ENCODE assay signal across 13 cellular contexts in genomic region chr3:48247401-48247807, GRCh38. TPM values are rescaled to one million over a fixed set of nuclear protein-coding genes. Genes with fewer than 3 reads are reported as not detected.
A peak's percentile ranks its signal among the peaks of the same experiment; 100 is the strongest.
DNase-seq lines count a peak whose midpoint lies in the region; ATAC-seq, FAIRE-seq and TF ChIP-seq lines count a peak whose summit lies in the region.
"Had no signal": no experiment of that assay in that cellular context is flagged by ENCODE, and none has a peak within 500 bp of the region (broad histone marks: within the 10 kb centered on the region; RNA-seq: fewer than 3 reads in every experiment).

No MANE protein-coding gene starts in this region.

- TF ChIP-seq POLR2A in NB4 (IDR thresholded peaks at IDR 0.05; ENCODE audit: extremely low read depth, insufficient read length) (no peak), K562 (conservative IDR thresholded peaks at IDR 0.05) (no peak)

- no TSS peak for BruUV-seq in K562 (replicated peaks; lab: Mats Ljungman, UMichigan)

- peak overlapping the region; percentile 38 to 80; a peak in 3 of 4 replicates for H3K9ac ChIP-seq in K562 (ENCODE audit: insufficient read depth in 1 of 2, low read depth in 2 of 2, low read length in 2 of 2)

- H3K79me2 ChIP-seq in K562 (ENCODE audit: control insufficient read depth, insufficient read depth, low read length) = peaks cover 52% of the 10 kb centered on the region

- in situ Hi-C loops in K562 (cut with MboI) = no loop called here

- peak; percentile 19 for DNase-seq in Daoy (ENCODE audit: low read depth)
- peak; percentile 34 for DNase-seq in NB4 (ENCODE audit: low read depth)
- peak in 2 of 4 experiments; percentile 52 to 57 for DNase-seq in K562 (ENCODE audit: extremely low read depth in 1 of 4, low spot score in 3 of 4)
- DNase-seq in neural crest cell (ENCODE audit: low read depth, low spot score) = no peak
- DNase-seq in 8988T = no peak
- DNase-seq in NCI-H446 (lab: John Stamatoyannopoulos, UW) = no peak
- no peak for DNase-seq in OCI-M2 (lab: John Stamatoyannopoulos, UW; ENCODE audit: unreplicated experiment)
- no peak for DNase-seq in DMS53 (lab: John Stamatoyannopoulos, UW)
- DNase-seq: NCI-H1092 treated with DMSO at 0.1 percent for 48 hours had no signal

- H3K27me3 ChIP-seq in K562 (ENCODE audit: control insufficient read depth in 2 of 2, insufficient read depth in 2 of 2, low read length in 2 of 2) = no peaks in the 10 kb centered on the region
- H3K27me3 ChIP-seq: cardiac muscle cell had no signal

- no peak for TF ChIP-seq RAD21 in K562 (CRISPR knock-in tag; conservative IDR thresholded peaks at IDR 0.05 in 1 of 2, IDR thresholded peaks at IDR 0.05 in 1 of 2)

- peaks cover 15% of the 10 kb centered on the region for H3K4me1 Mint-ChIP-seq in neural crest cell

- H3K36me3 ChIP-seq in K562 (ENCODE audit: control insufficient read depth, insufficient read depth, low read length) = peaks cover 39% of the 10 kb centered on the region

- H3K9me3 ChIP-seq in K562 (replicated peaks; ENCODE audit: control insufficient read depth, insufficient read depth, low read depth, low read length) = no peaks in the 10 kb centered on the region

- peak overlapping the region; percentile 70 for H3K27ac ChIP-seq in K562 (ENCODE audit: extremely low read depth, low read depth, low read length)
- H3K27ac ChIP-seq: cardiac muscle cell had no signal

- peak overlapping the region; percentile 47 for H3K4me3 Mint-ChIP-seq in neural crest cell

- CTCF ChIA-PET in K562 (lab: Yijun Ruan, JAX; ENCODE audit: low intra/inter-chr PET ratio) = no interaction called here

- no peak for TF ChIP-seq EP300 in K562 (IDR thresholded peaks at IDR 0.05; ENCODE audit: low read length)

- no peaks in the 10 kb centered on the region for H3K9me1 ChIP-seq in K562 (ENCODE audit: control insufficient read depth, insufficient read depth, low read length)

- POLR2A ChIA-PET in K562 (lab: Yijun Ruan, JAX) = interaction anchor here (0.7 to 1.1 kb wide), 2 partner anchors 12 to 304 kb away, joined by 4 to 5 read pairs; no protein-coding TSS in a partner anchor

- H3K4me2 ChIP-seq in K562 (ENCODE audit: insufficient read depth, low read length) = peak overlapping the region; percentile 24; the same call in 1 of the 2 replicates

- H3K4me3 ChIP-seq in NB4 (ENCODE audit: low read depth, low read length) (no peak overlapping the region), K562 (no peak overlapping the region)
- H3K4me3 ChIP-seq: cardiac muscle cell had no signal

- no peaks in the 10 kb centered on the region for H3K9me3 Mint-ChIP-seq in neural crest cell

- H4K20me1 ChIP-seq in K562 (replicated peaks; ENCODE audit: control insufficient read depth, insufficient read depth, low read length) = no peaks in the 10 kb centered on the region

- no CpG with 5 or more reads among the region's 1 CpG for WGBS in K562 (ENCODE audit: insufficient coverage, low coverage, missing lambda C conversion rate)

- intact Hi-C loops in K562 (cut with micrococcal nuclease) = no loop called here

- H3K4me1 ChIP-seq in K562 (replicated peaks in 1 of 2; ENCODE audit: control insufficient read depth in 2 of 2, insufficient read depth in 2 of 2, low read length in 2 of 2) = peaks cover 7 to 24% of the 10 kb centered on the region in 2 experiments; a peak in 4 of 5 replicates

- peak overlapping the region; percentile 45 for H3K27ac Mint-ChIP-seq in neural crest cell (ENCODE audit: unreplicated experiment)

- peak overlapping the region; percentile 26; the same call in 1 of the 2 replicates for H2AFZ ChIP-seq in K562 (ENCODE audit: low read depth, low read length)

- peaks cover 3% of the 10 kb centered on the region for H3K36me3 Mint-ChIP-seq in neural crest cell (ENCODE audit: low read depth)

- FAIRE-seq in K562 (lab: Jason Lieb, UNC) = no peak
- FAIRE-seq: islet of Langerhans had no signal

- no peaks in the 10 kb centered on the region for H3K27me3 Mint-ChIP-seq in neural crest cell (ENCODE audit: low read depth)

- peak; percentile 85 for ATAC-seq in K562
- ATAC-seq: HCT116 had no signal

- TF ChIP-seq CTCF in NB4 (IDR thresholded peaks at IDR 0.05; ENCODE audit: low read depth, low read length) = no peak
- TF ChIP-seq CTCF in K562 (IDR thresholded peaks at IDR 0.05 in 2 of 3, conservative IDR thresholded peaks at IDR 0.05 in 1 of 3; ENCODE audit: insufficient read depth in 2 of 3, low read depth in 1 of 3, low read length in 3 of 3) = no peak
- TF ChIP-seq CTCF in neural crest cell (conservative IDR thresholded peaks at IDR 0.05) = no peak

RNA-seq across cellular contexts. Expression of gene ZNF589, which starts 6.5 kb away (rescaled TPM):
- total RNA-seq in Daoy (2014; rRNA removed; shearing (Covaris generic)) = 4.5 and 5.1 TPM in 2 replicates
- total RNA-seq in K562 (2011; cell fraction: chromatin; rRNA removed; ENCODE audit: low replicate concordance) = 68.3 and 75.9 TPM in 2 replicates
- 29.9 and 35.9 TPM in 2 replicates for total RNA-seq in K562 (2011; cell fraction: nucleolus; rRNA removed)
- 57.4 and 74.4 TPM in 2 replicates for total RNA-seq in K562 (2011; cell fraction: nucleoplasm; rRNA removed)
- 13.9 and 17.6 TPM in 2 replicates for total RNA-seq in K562 (2014; rRNA removed)
- 21.5 and 24.9 TPM in 2 replicates for total RNA-seq in K562 (2014; rRNA removed; fragmentation: Illumina TruSeq; extraction: Trizol)
- 20.1 and 20.8 TPM in 2 replicates for total RNA-seq in K562 (2015; rRNA removed; fragmentation: Illumina TruSeq; extraction: Trizol)
- total RNA-seq in K562 (2021) = 19.6 and 20.8 TPM in 2 replicates
- polyA plus RNA-seq in K562 (2011; rRNA removed) = 26.7 and 28.8 TPM in 2 replicates
- polyA plus RNA-seq in K562 (2011; cell fraction: cytosol; rRNA removed) = 11.3 and 20.8 TPM in 2 replicates
- polyA plus RNA-seq in K562 (2011; cell fraction: nucleus; rRNA removed) = 78.0 and 81.2 TPM in 2 replicates
- polyA plus RNA-seq in K562 (2012) = 14.2 and 16.5 TPM in 2 replicates
- polyA plus RNA-seq in K562 (2014; fragmentation: Illumina TruSeq; extraction: Trizol) = 24.1 and 25.1 TPM in 2 replicates
- polyA plus RNA-seq in K562 (2014; fragmentation: Nextera tagmentation; extraction: Ambion mirVana) = 10 to 100 TPM in 1 of 2 experiments, 1 to 10 TPM in 1; 4.2 to 17.6 TPM
- polyA plus RNA-seq in K562 (2014; rRNA removed) = 23.2 and 23.9 TPM in 2 replicates
- polyA minus RNA-seq in K562 (2011; rRNA and poly(A)+ RNA removed) = 24.3 and 27.1 TPM in 2 replicates
- polyA minus RNA-seq in K562 (2011; cell fraction: cytosol; rRNA and poly(A)+ RNA removed) = 6.6 and 7.7 TPM in 2 replicates
- polyA minus RNA-seq in K562 (2011; cell fraction: nucleus; rRNA and poly(A)+ RNA removed) = 12.9 and 19.1 TPM in 2 replicates
- 32.6 and 33.2 TPM in 2 replicates for total RNA-seq in neural crest cell

RNA-seq across cellular contexts. Expression of gene CAMP, which starts 24.1 kb away (rescaled TPM):
- total RNA-seq in Daoy (2014; rRNA removed; shearing (Covaris generic)) = not detected in 2 replicates
- total RNA-seq in K562 (2011; cell fraction: chromatin; rRNA removed; ENCODE audit: low replicate concordance) = not detected in 2 replicates
- not detected in 2 replicates for total RNA-seq in K562 (2011; cell fraction: nucleolus; rRNA removed)
- not detected in 2 replicates for total RNA-seq in K562 (2011; cell fraction: nucleoplasm; rRNA removed)
- total RNA-seq in K562 (2014; rRNA removed) = 0.29 TPM in 1 of 2 replicates, not detected in the other
- not detected in 2 replicates for total RNA-seq in K562 (2014; rRNA removed; fragmentation: Illumina TruSeq; extraction: Trizol)
- not detected in 2 replicates for total RNA-seq in K562 (2015; rRNA removed; fragmentation: Illumina TruSeq; extraction: Trizol)
- 0.22 TPM in 1 of 2 replicates, not detected in the other for total RNA-seq in K562 (2021)
- polyA plus RNA-seq in K562 (2011; rRNA removed) = not detected in 2 replicates
- not detected in 2 replicates for polyA plus RNA-seq in K562 (2011; cell fraction: cytosol; rRNA removed)
- polyA plus RNA-seq in K562 (2011; cell fraction: nucleus; rRNA removed) = not detected in 2 replicates
- polyA plus RNA-seq in K562 (2012) = not detected in 2 replicates
- not detected in 2 replicates for polyA plus RNA-seq in K562 (2014; fragmentation: Illumina TruSeq; extraction: Trizol)
- polyA plus RNA-seq in K562 (2014; fragmentation: Nextera tagmentation; extraction: Ambion mirVana) = not detected
- not detected in 2 replicates for polyA plus RNA-seq in K562 (2014; rRNA removed)
- polyA minus RNA-seq in K562 (2011; rRNA and poly(A)+ RNA removed) = not detected in 2 replicates
- not detected in 2 replicates for polyA minus RNA-seq in K562 (2011; cell fraction: cytosol; rRNA and poly(A)+ RNA removed)
- polyA minus RNA-seq in K562 (2011; cell fraction: nucleus; rRNA and poly(A)+ RNA removed) = not detected in 2 replicates
- total RNA-seq in neural crest cell = not detected in 2 replicates
- total RNA-seq: cardiac muscle cell; T-helper 1 cell treated with Interleukin-12 subunit alpha and Interleukin-12 subunit beta and Interleukin-4 antibody, amounts not matched to agents 30 ng/mL and 1 ng/mL, for 36 hours had no signal
- polyA plus RNA-seq: cardiac muscle cell had no signal

RNA-seq across cellular contexts. Expression of gene NME6, which starts 53.8 kb away (rescaled TPM):
- 17.7 and 22.3 TPM in 2 replicates for total RNA-seq in Daoy (2014; rRNA removed; shearing (Covaris generic))
- 38.1 and 39.6 TPM in 2 replicates for total RNA-seq in K562 (2011; cell fraction: chromatin; rRNA removed; ENCODE audit: low replicate concordance)
- 20.5 and 24.2 TPM in 2 replicates for total RNA-seq in K562 (2011; cell fraction: nucleolus; rRNA removed)
- 39.3 and 53.9 TPM in 2 replicates for total RNA-seq in K562 (2011; cell fraction: nucleoplasm; rRNA removed)
- total RNA-seq in K562 (2014; rRNA removed) = 22.5 and 27.2 TPM in 2 replicates
- 24.5 and 26.5 TPM in 2 replicates for total RNA-seq in K562 (2014; rRNA removed; fragmentation: Illumina TruSeq; extraction: Trizol)
- total RNA-seq in K562 (2015; rRNA removed; fragmentation: Illumina TruSeq; extraction: Trizol) = 32.9 and 35.0 TPM in 2 replicates
- total RNA-seq in K562 (2021) = 23.2 and 24.3 TPM in 2 replicates
- polyA plus RNA-seq in K562 (2011; rRNA removed) = 33.1 and 33.3 TPM in 2 replicates
- polyA plus RNA-seq in K562 (2011; cell fraction: cytosol; rRNA removed) = 43.2 and 63.3 TPM in 2 replicates
- polyA plus RNA-seq in K562 (2011; cell fraction: nucleus; rRNA removed) = 11.4 and 15.4 TPM in 2 replicates
- polyA plus RNA-seq in K562 (2012) = 21.8 and 25.1 TPM in 2 replicates
- polyA plus RNA-seq in K562 (2014; fragmentation: Illumina TruSeq; extraction: Trizol) = 36.2 and 42.0 TPM in 2 replicates
- polyA plus RNA-seq in K562 (2014; fragmentation: Nextera tagmentation; extraction: Ambion mirVana) = 10 to 100 TPM; 66.8 to 80.0 TPM
- 27.3 and 31.0 TPM in 2 replicates for polyA plus RNA-seq in K562 (2014; rRNA removed)
- polyA minus RNA-seq in K562 (2011; rRNA and poly(A)+ RNA removed) = 27.7 TPM in 2 replicates
- polyA minus RNA-seq in K562 (2011; cell fraction: cytosol; rRNA and poly(A)+ RNA removed) = 12.4 and 16.1 TPM in 2 replicates
- 8.1 and 13.0 TPM in 2 replicates for polyA minus RNA-seq in K562 (2011; cell fraction: nucleus; rRNA and poly(A)+ RNA removed)
- total RNA-seq in neural crest cell = 37.2 and 40.5 TPM in 2 replicates

RNA-seq across cellular contexts. Expression of gene CDC25A, which starts 59.2 kb away (rescaled TPM):
- total RNA-seq in Daoy (2014; rRNA removed; shearing (Covaris generic)) = 37.1 and 39.7 TPM in 2 replicates
- total RNA-seq in K562 (2011; cell fraction: chromatin; rRNA removed; ENCODE audit: low replicate concordance) = 39.9 and 44.1 TPM in 2 replicates
- total RNA-seq in K562 (2011; cell fraction: nucleolus; rRNA removed) = 24.7 and 27.9 TPM in 2 replicates
- total RNA-seq in K562 (2011; cell fraction: nucleoplasm; rRNA removed) = 21.5 and 23.1 TPM in 2 replicates
- total RNA-seq in K562 (2014; rRNA removed) (53.9 and 61.3 TPM in 2 replicates), K562 (2014; rRNA removed; fragmentation: Illumina TruSeq; extraction: Trizol) (52.2 and 53.9 TPM in 2 replicates), K562 (2015; rRNA removed; fragmentation: Illumina TruSeq; extraction: Trizol) (45.6 and 51.8 TPM in 2 replicates), K562 (2021) (52.0 and 59.2 TPM in 2 replicates), neural crest cell (58.4 and 63.0 TPM in 2 replicates)
- polyA plus RNA-seq in K562 (2011; rRNA removed) (27.0 and 35.8 TPM in 2 replicates), K562 (2014; fragmentation: Illumina TruSeq; extraction: Trizol) (46.5 and 56.2 TPM in 2 replicates), K562 (2014; fragmentation: Nextera tagmentation; extraction: Ambion mirVana) (1 to 10 TPM; 3.4 to 5.0 TPM), K562 (2014; rRNA removed) (30.3 and 34.7 TPM in 2 replicates)
- polyA plus RNA-seq in K562 (2011; cell fraction: cytosol; rRNA removed) = 19.2 and 35.0 TPM in 2 replicates
- polyA plus RNA-seq in K562 (2011; cell fraction: nucleus; rRNA removed) = 14.7 and 15.2 TPM in 2 replicates
- 19.6 and 29.2 TPM in 2 replicates for polyA plus RNA-seq in K562 (2012)
- polyA minus RNA-seq in K562 (2011; rRNA and poly(A)+ RNA removed) = 42.7 and 45.9 TPM in 2 replicates
- 30.5 and 32.1 TPM in 2 replicates for polyA minus RNA-seq in K562 (2011; cell fraction: cytosol; rRNA and poly(A)+ RNA removed)
- polyA minus RNA-seq in K562 (2011; cell fraction: nucleus; rRNA and poly(A)+ RNA removed) = 15.9 and 16.6 TPM in 2 replicates

Comparison
In these comparisons a context has a peak if more than half of its experiments do, and no peak if none do; other contexts are left out.
1. DNase-seq: peak in Daoy (single experiment) and NB4 (single experiment); none in neural crest cell (single experiment), 8988T (single experiment), NCI-H446 (0 of 2), OCI-M2 (single experiment) and DMS53 (single experiment).